ENCODE assay signal across 20 cellular contexts in genomic region chr16:12256880-12257279, GRCh38.
"Had no signal": no experiment of that assay in that cellular context is flagged by ENCODE, and none has a peak within 500 bp of the region (broad histone marks: within the 10 kb centered on the region; RNA-seq: fewer than 3 reads in every experiment).

No MANE protein-coding gene starts in this region.

- H3K4me1 ChIP-seq: ascending aorta had no signal

- H3K4me3 ChIP-seq: ascending aorta, cardiac muscle cell, transverse colon had no signal

- H3K27ac Mint-ChIP-seq: activated naive CD4-positive, alpha-beta T cell treated with anti-CD3 and anti-CD28 coated beads, Interleukin-2, amount 50 U/mL, for 72 hours; activated T-cell treated with anti-CD3 and anti-CD28 coated beads, Interleukin-2, amount 50 U/mL, for 24 hours; activated T-helper 17 cell treated with anti-CD3 and anti-CD28 coated beads, Interleukin-2, amount 50 U/mL, for 72 hours; stimulated activated effector memory CD8-positive, alpha-beta T cell treated with anti-CD3 and anti-CD28 coated beads, Interleukin-12 subunit alpha, Interleukin-12 subunit beta, amount 100 ng/mL, for 72 hours; T-cell; T-helper 2 cell treated with Interferon-gamma antibody and Interleukin-4, amounts not matched to agents 5 μg/mL and 100 μg/mL, for 36 hours had no signal

- H3K27me3 ChIP-seq: ascending aorta, cardiac muscle cell, transverse colon had no signal

- H3K27ac ChIP-seq: ascending aorta, cardiac muscle cell, WERI-Rb-1 had no signal

- H3K9me3 Mint-ChIP-seq: activated naive CD4-positive, alpha-beta T cell treated with anti-CD3 and anti-CD28 coated beads, Interleukin-2, amount 50 U/mL, for 72 hours; activated T-cell treated with anti-CD3 and anti-CD28 coated beads, Interleukin-2, amount 50 U/mL, for 24 hours; activated T-helper 17 cell treated with anti-CD3 and anti-CD28 coated beads, Interleukin-2, amount 50 U/mL, for 72 hours; nephron; stimulated activated effector memory CD8-positive, alpha-beta T cell treated with anti-CD3 and anti-CD28 coated beads, Interleukin-12 subunit alpha, Interleukin-12 subunit beta, amount 100 ng/mL, for 72 hours; T-cell; T-helper 2 cell treated with Interferon-gamma antibody and Interleukin-4, amounts not matched to agents 5 μg/mL and 100 μg/mL, for 36 hours had no signal

- H3K9me3 ChIP-seq: ascending aorta, transverse colon had no signal

- H3K36me3 Mint-ChIP-seq: activated naive CD4-positive, alpha-beta T cell treated with anti-CD3 and anti-CD28 coated beads, Interleukin-2, amount 50 U/mL, for 72 hours; stimulated activated effector memory CD8-positive, alpha-beta T cell treated with anti-CD3 and anti-CD28 coated beads, Interleukin-12 subunit alpha, Interleukin-12 subunit beta, amount 100 ng/mL, for 72 hours had no signal

- H3K36me3 ChIP-seq: ascending aorta, cardiac muscle cell, transverse colon, WERI-Rb-1 had no signal

- H3K4me3 Mint-ChIP-seq: activated T-cell treated with anti-CD3 and anti-CD28 coated beads, Interleukin-2, amount 50 U/mL, for 24 hours; activated T-helper 17 cell treated with anti-CD3 and anti-CD28 coated beads, Interleukin-2, amount 50 U/mL, for 72 hours; nephron; stimulated activated effector memory CD8-positive, alpha-beta T cell treated with anti-CD3 and anti-CD28 coated beads, Interleukin-12 subunit alpha, Interleukin-12 subunit beta, amount 100 ng/mL, for 72 hours; T-cell; T-helper 2 cell treated with Interferon-gamma antibody and Interleukin-4, amounts not matched to agents 5 μg/mL and 100 μg/mL, for 36 hours had no signal

- ATAC-seq: activated naive CD4-positive, alpha-beta T cell treated with anti-CD3 and anti-CD28 coated beads, Interleukin-2, amount 50 U/mL, for 72 hours; activated T-helper 17 cell treated with anti-CD3 and anti-CD28 coated beads, Interleukin-2, amount 50 U/mL, for 72 hours; left cardiac atrium; sciatic nerve; stimulated activated effector memory CD8-positive, alpha-beta T cell treated with anti-CD3 and anti-CD28 coated beads, Interleukin-12 subunit alpha, Interleukin-12 subunit beta, amount 100 ng/mL, for 72 hours; T-cell had no signal

- DNase-seq: activated T-cell treated with anti-CD3 and anti-CD28 coated beads, Interleukin-2, amount 50 U/mL, for 24 hours; hypothalamus; left cardiac atrium; nucleus accumbens; small intestine; stimulated activated CD4-positive, alpha-beta T cell treated with anti-CD3 and anti-CD28 coated beads, Interleukin-2, amount 100 ng/mL, for 24 hours; T-cell; transverse colon; WERI-Rb-1 had no signal

- H3K27me3 Mint-ChIP-seq: activated T-cell treated with anti-CD3 and anti-CD28 coated beads, Interleukin-2, amount 50 U/mL, for 24 hours; activated T-helper 17 cell treated with anti-CD3 and anti-CD28 coated beads, Interleukin-2, amount 50 U/mL, for 72 hours; T-cell had no signal

- FAIRE-seq: frontal cortex, islet of Langerhans, small intestine, urothelium cell line had no signal
